10 cellular contexts compared by ENCODE assay signal in the genomic region with DNA sequence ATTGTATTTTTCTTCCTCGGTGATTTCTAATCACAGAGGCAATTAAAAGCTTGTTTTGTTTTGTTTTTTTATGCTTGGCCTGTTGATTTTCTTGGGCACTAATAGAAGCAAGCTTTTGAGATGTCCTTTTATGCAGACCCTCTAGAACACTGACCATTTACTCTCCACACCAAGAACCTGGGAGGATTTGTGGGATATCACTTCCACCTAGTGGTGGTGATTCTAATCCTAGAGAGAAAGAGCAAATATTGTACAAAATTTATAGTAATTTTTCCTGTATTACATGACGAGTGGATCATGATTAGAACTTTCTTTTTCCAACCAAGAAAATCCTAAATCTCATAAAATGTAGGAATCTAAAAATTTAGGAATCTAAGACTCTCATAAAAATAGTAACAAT. TPM values are rescaled to one million over a fixed set of nuclear protein-coding genes. Genes with fewer than 3 reads are reported as not detected.
A peak's percentile ranks its signal among the peaks of the same experiment; 100 is the strongest.
DNase-seq lines count a peak whose midpoint lies in the region; TF ChIP-seq lines count a peak whose summit lies in the region.
"Had no signal": no experiment of that assay in that cellular context is flagged by ENCODE, and none has a peak within 500 bp of the region (broad histone marks: within the 10 kb centered on the region; RNA-seq: fewer than 3 reads in every experiment).

No MANE protein-coding gene starts in this region.

- H3K79me2 ChIP-seq in OCI-LY3 (ENCODE audit: low read length): no peaks in the 10 kb centered on the region
- no peaks in the 10 kb centered on the region for H3K79me2 ChIP-seq in smooth muscle cell (ENCODE audit: low read depth)

- H3K9me3 Mint-ChIP-seq in activated CD4-positive, alpha-beta T cell treated with anti-CD3 and anti-CD28 coated beads, Interleukin-2, amount 10 ng/mL, durations not matched to agents 7 days and 5 days: no peaks in the 10 kb centered on the region
- H3K9me3 Mint-ChIP-seq: CD4-positive, CD25-positive, alpha-beta regulatory T cell; T-helper 1 cell treated with Interleukin-12 subunit alpha and Interleukin-12 subunit beta and Interleukin-4 antibody, amounts not matched to agents 30 μg/mL and 1 μg/mL, for 36 hours had no signal

- peaks cover 52% of the 10 kb centered on the region for H3K36me3 Mint-ChIP-seq in activated CD4-positive, alpha-beta T cell treated with anti-CD3 and anti-CD28 coated beads, Interleukin-2, amount 10 ng/mL, durations not matched to agents 7 days and 5 days (ENCODE audit: low read depth)

- 92% methylated on average over 2 of the region's 2 CpGs for WGBS in smooth muscle cell (ENCODE audit: low lambda C conversion rate)

- H3K9ac ChIP-seq in OCI-LY3 (ENCODE audit: low read length) (no peak overlapping the region), smooth muscle cell (ENCODE audit: low read depth) (no peak overlapping the region)

- H3K4me1 ChIP-seq in OCI-LY3 (ENCODE audit: low read length) (no peaks in the 10 kb centered on the region), smooth muscle cell (ENCODE audit: low read depth) (no peaks in the 10 kb centered on the region)

- H3K27me3 ChIP-seq in OCI-LY3 (ENCODE audit: low read depth, low read length) (no peaks in the 10 kb centered on the region), smooth muscle cell (ENCODE audit: low read depth) (no peaks in the 10 kb centered on the region)

- CTCF ChIA-PET in activated CD4-positive, alpha-beta T cell treated with anti-CD3 and anti-CD28 coated beads, Interleukin-2, amount 10 ng/mL, durations not matched to agents 7 days and 5 days (lab: Charles Lee): no interaction called here

- no peak overlapping the region for H3K27ac Mint-ChIP-seq in activated CD4-positive, alpha-beta T cell treated with anti-CD3 and anti-CD28 coated beads, Interleukin-2, amount 10 ng/mL, durations not matched to agents 7 days and 5 days
- H3K27ac Mint-ChIP-seq: T-helper 1 cell treated with Interleukin-12 subunit alpha and Interleukin-12 subunit beta and Interleukin-4 antibody, amounts not matched to agents 30 μg/mL and 1 μg/mL, for 36 hours had no signal

- H3F3A ChIP-seq in smooth muscle cell (ENCODE audit: low read depth): no peaks in the 10 kb centered on the region

- no peaks in the 10 kb centered on the region for H3K27me3 Mint-ChIP-seq in activated CD4-positive, alpha-beta T cell treated with anti-CD3 and anti-CD28 coated beads, Interleukin-2, amount 10 ng/mL, durations not matched to agents 7 days and 5 days
- H3K27me3 Mint-ChIP-seq: CD4-positive, CD25-positive, alpha-beta regulatory T cell had no signal

- H3K4me2 ChIP-seq in OCI-LY3 (ENCODE audit: low read length) (no peak overlapping the region), smooth muscle cell (no peak overlapping the region)

- TF ChIP-seq CTCF in OCI-LY3 (IDR thresholded peaks at IDR 0.05; ENCODE audit: low read depth, low read length): peak; percentile 34; the same call in 1 of the 2 replicates
- TF ChIP-seq CTCF in epithelial cell of proximal tubule (conservative IDR thresholded peaks at IDR 0.05; ENCODE audit: low read depth, low read length): peak; percentile 68
- peak; percentile 42 for TF ChIP-seq CTCF in smooth muscle cell (IDR thresholded peaks at IDR 0.05; ENCODE audit: borderline replicate concordance, insufficient read depth, poor library complexity, severe bottlenecking)

- H2AFZ ChIP-seq in OCI-LY3 (ENCODE audit: low read depth, low read length): no peak overlapping the region
- H2AFZ ChIP-seq in smooth muscle cell (ENCODE audit: low read depth): no peak overlapping the region

- H3K4me1 Mint-ChIP-seq in activated CD4-positive, alpha-beta T cell treated with anti-CD3 and anti-CD28 coated beads, Interleukin-2, amount 10 ng/mL, durations not matched to agents 7 days and 5 days: peaks cover 18% of the 10 kb centered on the region

- no peak overlapping the region for H3K4me3 Mint-ChIP-seq in activated CD4-positive, alpha-beta T cell treated with anti-CD3 and anti-CD28 coated beads, Interleukin-2, amount 10 ng/mL, durations not matched to agents 7 days and 5 days
- H3K4me3 Mint-ChIP-seq: CD4-positive, CD25-positive, alpha-beta regulatory T cell; T-helper 1 cell treated with Interleukin-12 subunit alpha and Interleukin-12 subunit beta and Interleukin-4 antibody, amounts not matched to agents 30 μg/mL and 1 μg/mL, for 36 hours had no signal

- H3K27ac ChIP-seq in OCI-LY3 (ENCODE audit: low read length) (no peak overlapping the region), smooth muscle cell (ENCODE audit: low read depth) (no peak overlapping the region)

- POLR2A ChIA-PET in activated CD4-positive, alpha-beta T cell treated with anti-CD3 and anti-CD28 coated beads, Interleukin-2, amount 10 ng/mL, durations not matched to agents 7 days and 5 days (lab: Charles Lee): no interaction called here

- no peak overlapping the region for H3K4me3 ChIP-seq in OCI-LY3 (ENCODE audit: low read length)
- no peak overlapping the region for H3K4me3 ChIP-seq in epithelial cell of proximal tubule (ENCODE audit: low read depth, low read length)
- H3K4me3 ChIP-seq in smooth muscle cell: no peak overlapping the region

- H3K36me3 ChIP-seq in OCI-LY3 (replicated peaks; ENCODE audit: low read depth, low read length) (peaks cover 21% of the 10 kb centered on the region), smooth muscle cell (ENCODE audit: low read depth) (no peaks in the 10 kb centered on the region)

- H3K9me3 ChIP-seq in OCI-LY3 (ENCODE audit: insufficient read depth, low read length) (no peaks in the 10 kb centered on the region), smooth muscle cell (replicated peaks; ENCODE audit: low read depth) (no peaks in the 10 kb centered on the region)

- no peaks in the 10 kb centered on the region; the same call in 1 of the 2 replicates for H4K20me1 ChIP-seq in OCI-LY3 (ENCODE audit: insufficient read depth, low read length)
- H4K20me1 ChIP-seq in smooth muscle cell (ENCODE audit: low read depth): no peaks in the 10 kb centered on the region

- peak; percentile 34 to 65 for DNase-seq in NCI-H2081 (lab: John Stamatoyannopoulos, UW)
- DNase-seq in NCI-H2081 treated with DMSO at 0.1 percent for 48 hours (lab: John Stamatoyannopoulos, UW): no peak
- DNase-seq in epithelial cell of proximal tubule (ENCODE audit: low read depth): no peak
- DNase-seq in smooth muscle cell (lab: John Stamatoyannopoulos, UW; ENCODE audit: unreplicated experiment): no peak
- no peak for DNase-seq in NCI-H128 (lab: John Stamatoyannopoulos, UW; ENCODE audit: unreplicated experiment)
- no peak for DNase-seq in activated CD4-positive, alpha-beta T cell treated with anti-CD3 and anti-CD28 coated beads, Interleukin-2, amount 10 ng/mL, durations not matched to agents 7 days and 5 days
- no peak for DNase-seq in activated T-cell treated with anti-CD3 and anti-CD28 coated beads, Interleukin-2, amount 50 U/mL, for 1 hour
- DNase-seq: CD4-positive, CD25-positive, alpha-beta regulatory T cell had no signal

RNA-seq across cellular contexts. Expression of gene NEMP2, which starts 23.4 kb away (rescaled TPM):
- total RNA-seq in epithelial cell of proximal tubule: 5.1 and 15.0 TPM in 2 replicates
- 1.4 and 6.0 TPM in 2 replicates for total RNA-seq in smooth muscle cell
- polyA plus RNA-seq in smooth muscle cell: 2.6 and 5.0 TPM in 2 replicates
- total RNA-seq in activated CD4-positive, alpha-beta T cell treated with anti-CD3 and anti-CD28 coated beads, Interleukin-2, amount 10 ng/mL, durations not matched to agents 7 days and 5 days: 10 to 100 TPM; 22.8 to 23.5 TPM

Comparison
In these comparisons a context has a peak if more than half of its experiments do, and no peak if none do; other contexts are left out.
1. DNase-seq: peak in NCI-H2081 (2 of 2); none in NCI-H2081 treated with DMSO at 0.1 percent for 48 hours (single experiment), epithelial cell of proximal tubule (single experiment), smooth muscle cell (single experiment), NCI-H128 (single experiment), activated CD4-positive, alpha-beta T cell treated with anti-CD3 and anti-CD28 coated beads, Interleukin-2, amount 10 ng/mL, durations not matched to agents 7 days and 5 days (single experiment) and activated T-cell treated with anti-CD3 and anti-CD28 coated beads, Interleukin-2, amount 50 U/mL, for 1 hour (single experiment).
2. Peak in every context shown above with its lines, with median percentiles within 50 percentile points of each other: CTCF ChIP-seq.